Comparison of ENCODE assay signal across 21 cellular contexts in genomic region chr9:137319434-137319975, GRCh38. TPM values are rescaled to one million over a fixed set of nuclear protein-coding genes. Genes with fewer than 3 reads are reported as not detected.
A peak's percentile ranks its signal among the peaks of the same experiment; 100 is the strongest.
DNase-seq lines count a peak whose midpoint lies in the region; ATAC-seq, FAIRE-seq and TF ChIP-seq lines count a peak whose summit lies in the region.
"Had no signal": no experiment of that assay in that cellular context is flagged by ENCODE, and none has a peak within 500 bp of the region (broad histone marks: within the 10 kb centered on the region; RNA-seq: fewer than 3 reads in every experiment).

No MANE protein-coding gene starts in this region.

- H3K18ac ChIP-seq in H1 (ENCODE audit: extremely low read depth, low read length): peak overlapping the region; percentile 13; the same call in 1 of the 2 replicates

- CTCF ChIA-PET in SK-N-SH (lab: Yijun Ruan, JAX) (interaction anchor here (1.6 to 7.5 kb wide), 2 partner anchors 17 to 33 kb away, joined by 4 to 74 read pairs; partner anchors contain the start of gene NRARP), H1 (lab: Charles Lee; ENCODE audit: partially characterized antibody) (interaction anchor here (0.6 to 5.7 kb wide), 12 partner anchors 10 to 467 kb away, joined by 3 to 55 read pairs (median 4); partner anchors contain the start of gene NRARP), MCF 10A (lab: Yijun Ruan, JAX) (interaction anchor here (0.5 kb wide), 1 partner anchor 168 kb away, joined by 3 read pairs; no protein-coding TSS in a partner anchor)

- H3K9me3 ChIP-seq in SK-N-SH: no peaks in the 10 kb centered on the region
- H3K9me3 ChIP-seq in H1 (ENCODE audit: insufficient read depth in 2 of 2, low read depth in 1 of 2, low read length in 1 of 2): no peaks in the 10 kb centered on the region
- H3K9me3 ChIP-seq in psoas muscle: no peaks in the 10 kb centered on the region
- H3K9me3 ChIP-seq: prostate gland, thoracic aorta had no signal

- no peak overlapping the region for H3K4me3 Mint-ChIP-seq in MCF 10A (ENCODE audit: unreplicated experiment)
- H3K4me3 Mint-ChIP-seq in mesothelial cell of epicardium: no peak overlapping the region
- H3K4me3 Mint-ChIP-seq: CD14-positive monocyte, GM23338, memory B cell had no signal

- H2BK120ac ChIP-seq in H1 (replicated peaks; ENCODE audit: low read depth, low read length): no peak overlapping the region

- H2BK20ac ChIP-seq in H1 (ENCODE audit: low read length): no peak overlapping the region

- H2BK5ac ChIP-seq in H1 (ENCODE audit: low read depth, low read length): peak overlapping the region; percentile 35; the same call in 1 of the 2 replicates

- H3K27me3 ChIP-seq in SK-N-SH (ENCODE audit: insufficient read depth) (no peaks in the 10 kb centered on the region), H1 (replicated peaks in 1 of 4; ENCODE audit: control insufficient read depth in 3 of 4, extremely low read depth in 1 of 4, insufficient read depth in 3 of 4, low read length in 3 of 4) (peaks cover 0 to 4% (median 0%) of the 10 kb centered on the region in 4 experiments; a peak in 2 of 7 replicates), psoas muscle (ENCODE audit: insufficient read depth in 3 of 3, low read length in 2 of 3) (peaks cover 0 to 31% (median 13%) of the 10 kb centered on the region in 3 donors)

- TF ChIP-seq POLR2A in H1 (IDR thresholded peaks at IDR 0.05; ENCODE audit: control extremely low read depth in 1 of 2, low read depth in 2 of 2, low read length in 2 of 2): no peak

- H3K9me3 Mint-ChIP-seq in MCF 10A (ENCODE audit: unreplicated experiment) (no peaks in the 10 kb centered on the region), mesothelial cell of epicardium (no peaks in the 10 kb centered on the region)
- H3K9me3 Mint-ChIP-seq: memory B cell had no signal

- no peaks in the 10 kb centered on the region; the same call in 1 of the 2 replicates for H3K23me2 ChIP-seq in H1 (ENCODE audit: low read depth, low read length)

- no peaks in the 10 kb centered on the region for H3K36me3 ChIP-seq in SK-N-SH (replicated peaks in 1 of 2; ENCODE audit: control insufficient read depth in 1 of 2, insufficient read depth in 2 of 2, low read length in 1 of 2)
- no peaks in the 10 kb centered on the region for H3K36me3 ChIP-seq in H1 (ENCODE audit: control insufficient read depth in 2 of 4, insufficient read depth in 4 of 4, low read length in 3 of 4)
- H3K36me3 ChIP-seq in psoas muscle (ENCODE audit: insufficient read depth in 1 of 2, low read depth in 1 of 2): no peaks in the 10 kb centered on the region
- H3K36me3 ChIP-seq: prostate gland, thoracic aorta had no signal

- DNase-seq in SK-N-SH (peak; percentile 23), GM19240 (ENCODE audit: insufficient read length, low spot score) (peak; percentile 8), H1 (ENCODE audit: low read depth in 1 of 2, low spot score in 2 of 2) (peak in 1 of 2 experiments; percentile 46), psoas muscle (peak in 1 of 2 donors; percentile 46), MCF 10A (ENCODE audit: unreplicated experiment) (no peak), mesothelial cell of epicardium (ENCODE audit: low spot score in 2 of 2, unreplicated experiment in 2 of 2) (no peak)
- DNase-seq: effector CD8-positive, alpha-beta T cell; NCI-H2081; NCI-H510A; stimulated activated CD4-positive, alpha-beta T cell treated with anti-CD3 and anti-CD28 coated beads, Interleukin-12 subunit alpha, Interleukin-12 subunit beta, amount 100 ng/mL, for 4 hours; T-helper 2 cell had no signal

- no peaks in the 10 kb centered on the region for H3K9me2 ChIP-seq in SK-N-SH

- peak overlapping the region; percentile 77; the same call in 1 of the 2 replicates for H2BK12ac ChIP-seq in H1 (ENCODE audit: low read depth, low read length)

- intact Hi-C loops in psoas muscle (cut with DNase I) (no loop called here), MCF 10A (cut with micrococcal nuclease) (no loop called here)

- H3K4me2 ChIP-seq in SK-N-SH (no peak overlapping the region), H1 (ENCODE audit: insufficient read depth in 1 of 2, low read depth in 2 of 2, low read length in 2 of 2) (no peak overlapping the region)
- H3K4me2 ChIP-seq: GM23338 had no signal

- TF ChIP-seq CTCF in SK-N-SH (IDR thresholded peaks at IDR 0.05): no peak
- TF ChIP-seq CTCF in H1 (IDR thresholded peaks at IDR 0.05; ENCODE audit: control extremely low read depth in 1 of 3, insufficient read depth in 1 of 3, low read depth in 1 of 3, low read length in 3 of 3): no peak
- no peak for TF ChIP-seq CTCF in psoas muscle (IDR thresholded peaks at IDR 0.05)
- TF ChIP-seq CTCF in MCF 10A (IDR thresholded peaks at IDR 0.05; ENCODE audit: unreplicated experiment): no peak
- no peak for TF ChIP-seq CTCF in mesothelial cell of epicardium (IDR thresholded peaks at IDR 0.05; ENCODE audit: unreplicated experiment)

- no peaks in the 10 kb centered on the region for H3K79me2 ChIP-seq in SK-N-SH (ENCODE audit: insufficient read depth)
- H3K79me2 ChIP-seq in H1 (ENCODE audit: control insufficient read depth in 1 of 2, insufficient read depth in 2 of 2, low read length in 2 of 2): no peaks in the 10 kb centered on the region

- no peak overlapping the region for H4K5ac ChIP-seq in H1 (ENCODE audit: insufficient read length, low read depth, low read length)

- TF ChIP-seq RAD21 in SK-N-SH (IDR thresholded peaks at IDR 0.05; ENCODE audit: low read length): no peak
- no peak for TF ChIP-seq RAD21 in H1 (IDR thresholded peaks at IDR 0.05 in 1 of 2, conservative IDR thresholded peaks at IDR 0.05 in 1 of 2; ENCODE audit: low read depth in 2 of 2, low read length in 2 of 2)

- peak overlapping the region; percentile 54 for H4K91ac ChIP-seq in H1 (replicated peaks; ENCODE audit: insufficient read length, low read length)

- H3K9ac ChIP-seq in SK-N-SH (no peak overlapping the region), H1 (replicated peaks in 1 of 4; ENCODE audit: extremely low read depth in 1 of 4, low read depth in 3 of 4, low read length in 3 of 4) (no peak overlapping the region)

- 94% methylated on average over 7 of the region's 10 CpGs for WGBS in SK-N-SH (ENCODE audit: low lambda C conversion rate)
- 89% methylated on average over 10 of the region's 10 CpGs; no CpG with 5 or more reads in 1 of the 2 experiments for WGBS in H1 (ENCODE audit: extremely low coverage in 1 of 2, insufficient coverage in 1 of 2, insufficient read length in 1 of 2, insufficient replicate concordance in 2 of 2, low coverage in 1 of 2, low lambda C conversion rate in 2 of 2, missing lambda C conversion rate in 1 of 2), 2 experiments
- WGBS in psoas muscle, 3 donors: 81 to 85% (median 83%) methylated on average over 10 of the region's 10 CpGs

- H4K20me1 ChIP-seq in SK-N-SH (ENCODE audit: insufficient read depth): no peaks in the 10 kb centered on the region
- H4K20me1 ChIP-seq in H1 (replicated peaks in 1 of 2; ENCODE audit: control insufficient read depth in 1 of 2, insufficient read depth in 2 of 2, low read length in 2 of 2): no peaks in the 10 kb centered on the region

- no peak overlapping the region for H3K27ac Mint-ChIP-seq in MCF 10A (ENCODE audit: low read depth, unreplicated experiment)
- H3K27ac Mint-ChIP-seq in mesothelial cell of epicardium: no peak overlapping the region
- H3K27ac Mint-ChIP-seq: CD14-positive monocyte, GM23338, memory B cell had no signal

- H2AFZ ChIP-seq in SK-N-SH (ENCODE audit: low read depth) (no peak overlapping the region), H1 (ENCODE audit: low read length) (no peak overlapping the region)
- H2AFZ ChIP-seq: GM23338 had no signal

- no TSS peak for BruUV-seq in MCF 10A (replicated peaks; lab: Mats Ljungman, UMichigan)

- no peak; the same call in 2 of the 3 replicates for ATAC-seq in SK-N-SH treated with all-trans-retinoic acid at 6 μM for 48 hours
- ATAC-seq in psoas muscle: peak in 1 of 4 donors; percentile 2
- no peak for ATAC-seq in HG02852 (IDR thresholded peaks at IDR 0.05; ENCODE audit: unreplicated experiment)
- ATAC-seq: activated CD4-positive, CD25-positive, alpha-beta regulatory T cell treated with anti-CD3 and anti-CD28 coated beads, Interleukin-2, amount 50 U/mL, for 24 hours had no signal

- no peak overlapping the region for H3K14ac ChIP-seq in H1 (ENCODE audit: insufficient read length)

- H3K27me3 Mint-ChIP-seq in MCF 10A (ENCODE audit: insufficient read depth, unreplicated experiment): no peaks in the 10 kb centered on the region
- no peaks in the 10 kb centered on the region for H3K27me3 Mint-ChIP-seq in mesothelial cell of epicardium (ENCODE audit: low read depth)

- no peaks in the 10 kb centered on the region for H3F3A ChIP-seq in SK-N-SH (replicated peaks; ENCODE audit: insufficient read depth)

- no peak for FAIRE-seq in H1 (lab: Jason Lieb, UNC)

- no peak overlapping the region for H4K8ac ChIP-seq in H1 (ENCODE audit: extremely low read depth, insufficient read depth, low read length)

- H3K4me3 ChIP-seq in SK-N-SH (ENCODE audit: low read depth in 2 of 2, low read length in 1 of 2) (no peak overlapping the region), H1 (ENCODE audit: extremely low read depth in 1 of 4, insufficient read depth in 2 of 4, low read depth in 3 of 4, low read length in 4 of 4) (no peak overlapping the region), psoas muscle (no peak overlapping the region)
- H3K4me3 ChIP-seq: GM23338, K562, prostate gland had no signal

- no peak overlapping the region for H3K56ac ChIP-seq in H1 (replicated peaks; ENCODE audit: insufficient read length, low read depth, low read length)

- no peaks in the 10 kb centered on the region for H3K79me1 ChIP-seq in H1 (ENCODE audit: low read depth, low read length)

- POLR2A ChIA-PET in SK-N-SH (lab: Yijun Ruan, JAX) (no interaction called here), H1 (lab: Charles Lee; ENCODE audit: partially characterized antibody) (interaction anchor here (11.9 kb wide), 1 partner anchor 19 kb away, joined by 129 read pairs; the partner anchor contains the start of gene NRARP), MCF 10A (lab: Yijun Ruan, JAX) (no interaction called here)

- H3K36me3 Mint-ChIP-seq in MCF 10A (ENCODE audit: insufficient read depth, unreplicated experiment) (no peaks in the 10 kb centered on the region), mesothelial cell of epicardium (no peaks in the 10 kb centered on the region)
- H3K36me3 Mint-ChIP-seq: CD14-positive monocyte, memory B cell had no signal

- no peak for TF ChIP-seq EP300 in SK-N-SH (IDR thresholded peaks at IDR 0.05; ENCODE audit: borderline replicate concordance in 1 of 2, low read depth in 1 of 2, low read length in 1 of 2)
- TF ChIP-seq EP300 in H1 (IDR thresholded peaks at IDR 0.05; ENCODE audit: borderline replicate concordance in 1 of 2, low read depth in 2 of 2, low read length in 2 of 2): no peak

- peaks cover 0 to 4% of the 10 kb centered on the region in 2 experiments; a peak in 1 of 4 replicates for H3K4me1 ChIP-seq in SK-N-SH (ENCODE audit: control insufficient read depth in 1 of 2, insufficient read depth in 2 of 2, low read depth in 1 of 2, low read length in 1 of 2)
- H3K4me1 ChIP-seq in H1 (replicated peaks in 1 of 4; ENCODE audit: control insufficient read depth in 3 of 4, insufficient read depth in 4 of 4, low read length in 3 of 4): peaks cover 0 to 30% (median 12%) of the 10 kb centered on the region in 4 experiments; a peak in 6 of 7 replicates
- H3K4me1 ChIP-seq in psoas muscle: peaks cover 9% of the 10 kb centered on the region

- no peak overlapping the region for H3K27ac ChIP-seq in SK-N-SH (ENCODE audit: low read depth in 2 of 2, low read length in 1 of 2)
- H3K27ac ChIP-seq in H1 (ENCODE audit: low read depth, low read length): no peak overlapping the region
- H3K27ac ChIP-seq in psoas muscle: peak overlapping the region; percentile 72
- H3K27ac ChIP-seq: 22Rv1, prostate gland, thoracic aorta had no signal

- peak overlapping the region; percentile 7; the same call in 1 of the 2 replicates for H2AK5ac ChIP-seq in H1 (ENCODE audit: low read depth, low read length)

- H3K4ac ChIP-seq in H1 (replicated peaks; ENCODE audit: insufficient read length, low read depth, low read length): peak overlapping the region; percentile 14

- H3K4me1 Mint-ChIP-seq in MCF 10A (ENCODE audit: insufficient read depth, unreplicated experiment): no peaks in the 10 kb centered on the region
- peaks cover 3% of the 10 kb centered on the region for H3K4me1 Mint-ChIP-seq in mesothelial cell of epicardium
- H3K4me1 Mint-ChIP-seq: GM23338 had no signal

- no peak overlapping the region for H3K23ac ChIP-seq in H1 (ENCODE audit: insufficient read length)

- peak overlapping the region; percentile 46; the same call in 1 of the 2 replicates for H2BK15ac ChIP-seq in H1 (ENCODE audit: low read length)

RNA-seq across cellular contexts. Expression of gene NRARP, which starts 17.4 kb away (rescaled TPM):
- polyA plus RNA-seq in SK-N-SH (2012; rRNA removed) (3.9 and 4.2 TPM in 2 replicates), H1 (2011; rRNA removed) (32.5 and 52.0 TPM in 2 replicates), psoas muscle (1 to 10 TPM in 1 of 3 donors, under 1 TPM in 2; 0.73 to 1.4 (median 0.91) TPM)
- 2.9 and 3.4 TPM in 2 replicates for polyA plus RNA-seq in SK-N-SH (2012; cell fraction: cytosol; rRNA removed)
- polyA plus RNA-seq in SK-N-SH (2012; cell fraction: nucleus; rRNA removed): 5.1 and 6.5 TPM in 2 replicates
- 35.4 and 37.2 TPM in 2 replicates for total RNA-seq in H1 (2021; fragmentation: NEBNext Ultra II Directional; extraction: Animal tissue kit (Norgen Biotek cat#: 25700))
- polyA plus RNA-seq in H1 (2011; cell fraction: cytosol; rRNA removed): 27.2 TPM
- polyA plus RNA-seq in H1 (2011; cell fraction: nucleus; rRNA removed): 23.8 TPM
- polyA plus RNA-seq in H1 (2012, experiment 1 of 2): 13.6 to 21.0 TPM (median 17.4 TPM) in 4 replicates
- 10.2 TPM for polyA plus RNA-seq in H1 (2012, experiment 2 of 2)
- 18.6 TPM for polyA plus RNA-seq in H1 (2013, experiment 1 of 2)
- polyA plus RNA-seq in H1 (2013, experiment 2 of 2): 18.9 TPM
- polyA minus RNA-seq in H1 (2011; rRNA and poly(A)+ RNA removed): 4.4 and 6.2 TPM in 2 replicates
- polyA minus RNA-seq in H1 (2011; cell fraction: cytosol; rRNA and poly(A)+ RNA removed): 23.5 TPM
- polyA minus RNA-seq in H1 (2011; cell fraction: nucleus; rRNA and poly(A)+ RNA removed): 36.3 TPM
- total RNA-seq in psoas muscle (1 to 10 TPM; 3.5 to 7.5 (median 5.3) TPM), MCF 10A (2022) (1.4 and 2.2 TPM in 2 replicates), mesothelial cell of epicardium (7.4 to 9.6 TPM (median 9.2 TPM) in 3 replicates)
- polyA plus RNA-seq: CD14-positive monocyte had no signal

RNA-seq across cellular contexts. Expression of gene TOR4A, which starts 42.0 kb away (rescaled TPM):
- polyA plus RNA-seq in SK-N-SH (2012; rRNA removed) (0.81 and 0.99 TPM in 2 replicates), H1 (2011; rRNA removed) (8.4 and 11.4 TPM in 2 replicates), psoas muscle (1 to 10 TPM in 2 of 3 donors, under 1 TPM in 1; 0.77 to 2.3 (median 1.1) TPM)
- polyA plus RNA-seq in SK-N-SH (2012; cell fraction: cytosol; rRNA removed): 0.36 and 0.62 TPM in 2 replicates
- polyA plus RNA-seq in SK-N-SH (2012; cell fraction: nucleus; rRNA removed): 2.2 and 3.4 TPM in 2 replicates
- 9.2 and 9.3 TPM in 2 replicates for total RNA-seq in H1 (2021; fragmentation: NEBNext Ultra II Directional; extraction: Animal tissue kit (Norgen Biotek cat#: 25700))
- 6.6 TPM for polyA plus RNA-seq in H1 (2011; cell fraction: cytosol; rRNA removed)
- 11.1 TPM for polyA plus RNA-seq in H1 (2011; cell fraction: nucleus; rRNA removed)
- 3.5 to 6.6 TPM (median 5.8 TPM) in 4 replicates for polyA plus RNA-seq in H1 (2012, experiment 1 of 2)
- 5.1 TPM for polyA plus RNA-seq in H1 (2012, experiment 2 of 2)
- polyA plus RNA-seq in H1 (2013, experiment 1 of 2): 12.1 TPM
- polyA plus RNA-seq in H1 (2013, experiment 2 of 2): 12.3 TPM
- 2.7 TPM in 2 replicates for polyA minus RNA-seq in H1 (2011; rRNA and poly(A)+ RNA removed)
- polyA minus RNA-seq in H1 (2011; cell fraction: cytosol; rRNA and poly(A)+ RNA removed): 10.6 TPM
- polyA minus RNA-seq in H1 (2011; cell fraction: nucleus; rRNA and poly(A)+ RNA removed): 9.7 TPM
- total RNA-seq in psoas muscle (1 to 10 TPM; 1.7 to 2.3 (median 2.1) TPM), MCF 10A (2022) (20.6 and 21.9 TPM in 2 replicates), mesothelial cell of epicardium (5.7 to 6.5 TPM (median 6.5 TPM) in 3 replicates)

Comparison
In these comparisons a context has a peak if more than half of its experiments do, and no peak if none do; other contexts are left out.
1. DNase-seq: peak in SK-N-SH (single experiment) and GM19240 (single experiment); none in MCF 10A (single experiment) and mesothelial cell of epicardium (0 of 2).